ENCODE assay signal across 13 cellular contexts in genomic region chr5:111775224-111775623, GRCh38. TPM values are rescaled to one million over a fixed set of nuclear protein-coding genes. Genes with fewer than 3 reads are reported as not detected.
DNase-seq lines count a peak whose midpoint lies in the region; ATAC-seq and TF ChIP-seq lines count a peak whose summit lies in the region.
"Had no signal": no experiment of that assay in that cellular context is flagged by ENCODE, and none has a peak within 500 bp of the region (broad histone marks: within the 10 kb centered on the region; RNA-seq: fewer than 3 reads in every experiment).

No MANE protein-coding gene starts in this region.

- ATAC-seq in GM18907 (IDR thresholded peaks at IDR 0.05; ENCODE audit: unreplicated experiment) (no peak), GM21360 (IDR thresholded peaks at IDR 0.05; ENCODE audit: unreplicated experiment) (no peak)
- ATAC-seq: activated T-cell treated with anti-CD3 and anti-CD28 coated beads, Interleukin-2, amount 50 U/mL, for 72 hours had no signal

- CTCF ChIA-PET in A673 (lab: Charles Lee), result no interaction called here

- 0 out of 2 replicates have a peak overlapping the region, but pooled peaks have one; percentile 10 for H3K4me2 ChIP-seq in MM.1S (ENCODE audit: low read depth, low read length)

- no peaks in the 10 kb centered on the region for H3K9me2 ChIP-seq in MM.1S (replicated peaks; ENCODE audit: insufficient read depth, low read length)

- no peak overlapping the region for H3K27ac ChIP-seq in MM.1S (ENCODE audit: low read length)
- H3K27ac ChIP-seq in A673 (ENCODE audit: low read depth, low read length, poor library complexity, severe bottlenecking), result no peak overlapping the region
- H3K27ac ChIP-seq: brain microvascular endothelial cell had no signal

- BruUV-seq in A673 (replicated peaks; lab: Mats Ljungman, UMichigan), result no TSS peak

- intact Hi-C loops in A673 (cut with micrococcal nuclease; ENCODE audit: unreplicated experiment), result no loop called here

- H3K27me3 ChIP-seq in MM.1S (replicated peaks; ENCODE audit: insufficient read depth, low read length) (no peaks in the 10 kb centered on the region), A673 (replicated peaks; ENCODE audit: insufficient read depth, low read depth, low read length, poor library complexity) (no peaks in the 10 kb centered on the region)
- H3K27me3 ChIP-seq: brain microvascular endothelial cell had no signal

- H3F3A ChIP-seq in MM.1S (ENCODE audit: insufficient read depth, low read length), result no peaks in the 10 kb centered on the region

- DNase-seq in AG09319 (ENCODE audit: extremely low read depth, low read depth), result peak; percentile 18
- no peak for DNase-seq in MM.1S
- DNase-seq in SKM-1 (lab: John Stamatoyannopoulos, UW; ENCODE audit: unreplicated experiment), result peak; percentile 17
- peak; percentile 88 for DNase-seq in iris pigment epithelial cell (ENCODE audit: low read depth)
- DNase-seq in NCI-H2029 (lab: John Stamatoyannopoulos, UW), result no peak
- no peak for DNase-seq in A673 (ENCODE audit: low spot score)
- DNase-seq: activated CD4-positive, alpha-beta T cell treated with anti-CD3 and anti-CD28 coated beads for 1 hour; activated T-cell treated with anti-CD3 and anti-CD28 coated beads, Interleukin-2, amount 50 U/mL, for 72 hours; NCI-H1092; NCI-H510A had no signal

- H4K20me1 ChIP-seq in MM.1S (ENCODE audit: insufficient read depth, low read length), result no peaks in the 10 kb centered on the region

- H3K9me3 ChIP-seq in MM.1S (replicated peaks; ENCODE audit: insufficient read depth, low read length) (no peaks in the 10 kb centered on the region), A673 (ENCODE audit: low read depth, low read length, poor library complexity, severe bottlenecking) (no peaks in the 10 kb centered on the region)

- H3K4me3 ChIP-seq in MM.1S (ENCODE audit: low read length) (no peak overlapping the region), A673 (ENCODE audit: low read depth, low read length, poor library complexity, severe bottlenecking) (no peak overlapping the region)

- no peak overlapping the region for H3K9ac ChIP-seq in MM.1S (ENCODE audit: low read length)

- H3K4me1 ChIP-seq in MM.1S (ENCODE audit: low read length), result peaks cover 16% of the 10 kb centered on the region
- peaks cover 33% of the 10 kb centered on the region for H3K4me1 ChIP-seq in A673 (ENCODE audit: insufficient read depth, low read length, poor library complexity, severe bottlenecking)

- POLR2A ChIA-PET in A673 (lab: Charles Lee; ENCODE audit: low non-redundant PET), result no interaction called here

- H3K79me2 ChIP-seq in MM.1S (ENCODE audit: low read length), result no peaks in the 10 kb centered on the region

- no peak overlapping the region for H2AFZ ChIP-seq in MM.1S (ENCODE audit: low read length)

- no peak for TF ChIP-seq CTCF in AG09319 (IDR thresholded peaks at IDR 0.05; ENCODE audit: low read depth, low read length)
- no peak for TF ChIP-seq CTCF in MM.1S (IDR thresholded peaks at IDR 0.05; ENCODE audit: low read length)
- TF ChIP-seq CTCF in A673 (conservative IDR thresholded peaks at IDR 0.05; ENCODE audit: low read depth, low read length), result no peak

- no peaks in the 10 kb centered on the region for H3K36me3 ChIP-seq in MM.1S (replicated peaks; ENCODE audit: insufficient read depth, low read length)
- no peaks in the 10 kb centered on the region for H3K36me3 ChIP-seq in A673 (ENCODE audit: insufficient read depth, low read length, poor library complexity, severe bottlenecking)
- H3K36me3 ChIP-seq: brain microvascular endothelial cell had no signal

RNA-seq across cellular contexts. Expression of gene NREP, which starts 18.2 kb away (rescaled TPM):
- 31.0 and 36.4 TPM in 2 replicates for total RNA-seq in A673 (2021)

Comparison
In these comparisons a context has a peak if more than half of its experiments do, and no peak if none do; other contexts are left out.
1. DNase-seq: peak in AG09319 (single experiment), SKM-1 (single experiment) and iris pigment epithelial cell (single experiment); none in MM.1S (single experiment), NCI-H2029 (single experiment) and A673 (single experiment).